In genomic region chr20:13793001-13793400, GRCh38 we compare ENCODE assay signal across 7 cellular contexts.
"Had no signal": no experiment of that assay in that cellular context is flagged by ENCODE, and none has a peak within 500 bp of the region (broad histone marks: within the 10 kb centered on the region; RNA-seq: fewer than 3 reads in every experiment).

No MANE protein-coding gene starts in this region.

- ATAC-seq: HCT116 had no signal

- FAIRE-seq: HTR-8/SVneo had no signal

- H3K9me3 ChIP-seq: HAP-1 had no signal

- H3K4me3 ChIP-seq: GM23248, HAP-1 had no signal

- H3K4me1 ChIP-seq: HAP-1 had no signal

- H3K27ac ChIP-seq: GM23248 had no signal

- DNase-seq: GM23248, GOT3, H7, HFFc6 had no signal
